In the genomic region with DNA sequence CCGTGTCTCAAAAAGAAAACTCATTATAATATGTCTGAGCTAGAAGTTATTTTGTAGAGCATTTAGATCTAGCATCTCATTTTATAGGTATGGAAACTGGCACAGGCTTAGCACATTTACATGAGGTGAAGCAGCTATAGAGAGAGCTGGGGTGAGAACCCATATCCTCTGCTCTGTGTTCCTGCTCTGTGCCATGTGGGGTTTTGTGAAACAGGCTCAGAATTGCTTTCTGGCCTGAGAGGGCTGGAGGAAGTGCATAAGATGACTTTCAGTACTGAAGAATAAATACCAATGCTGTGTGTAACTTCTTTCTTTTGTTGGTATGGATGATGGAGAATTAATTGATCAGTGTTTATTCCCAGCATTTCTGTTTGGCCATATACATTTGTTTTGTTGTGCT, we compare ENCODE assay signal across 16 cellular contexts.
DNase-seq lines count a peak whose midpoint lies in the region; ATAC-seq and TF ChIP-seq lines count a peak whose summit lies in the region.
"Had no signal": no experiment of that assay in that cellular context is flagged by ENCODE, and none has a peak within 500 bp of the region (broad histone marks: within the 10 kb centered on the region; RNA-seq: fewer than 3 reads in every experiment).

No MANE protein-coding gene starts in this region.

- TF ChIP-seq POLR2A in heart left ventricle (IDR thresholded peaks at IDR 0.05), result no peak

- ATAC-seq in GM19395 (IDR thresholded peaks at IDR 0.05; ENCODE audit: unreplicated experiment), result peak; percentile 66
- peak; percentile 59 for ATAC-seq in HG02623 (IDR thresholded peaks at IDR 0.05; ENCODE audit: unreplicated experiment)
- peak; percentile 53 for ATAC-seq in HG03378 (IDR thresholded peaks at IDR 0.05; ENCODE audit: unreplicated experiment)
- no peak for ATAC-seq in heart left ventricle
- ATAC-seq in activated CD4-positive, CD25-positive, alpha-beta regulatory T cell treated with anti-CD3 and anti-CD28 coated beads, Interleukin-2, amount 50 U/mL, for 24 hours, result no peak

- CTCF ChIA-PET in GM10248 (lab: Yijun Ruan, JAX), result interaction anchor here (1.2 kb wide), 1 partner anchor 23 kb away, joined by 4 read pairs; no protein-coding TSS in a partner anchor

- H3K4me1 ChIP-seq in heart left ventricle, result peaks cover 0 to 19% (median 8%) of the 10 kb centered on the region in 12 donors
- H3K4me1 ChIP-seq: SJCRH30 had no signal

- intact Hi-C loops in heart left ventricle (cut with DNase I), result no loop called here

- POLR2A ChIA-PET in GM10248 (lab: Yijun Ruan, JAX), result no interaction called here

- H3K9me3 ChIP-seq in heart left ventricle, result no peaks in the 10 kb centered on the region
- H3K9me3 ChIP-seq: SJCRH30 had no signal

- H3K4me3 ChIP-seq in heart left ventricle, result no peak overlapping the region
- H3K4me3 ChIP-seq: dorsolateral prefrontal cortex, SJCRH30 had no signal

- no peaks in the 10 kb centered on the region for H3K36me3 ChIP-seq in heart left ventricle
- H3K36me3 ChIP-seq: SJCRH30 had no signal

- peak; percentile 16 for DNase-seq in GM10248 (ENCODE audit: extremely low spot score)
- no peak for DNase-seq in islet precursor cell
- DNase-seq in heart left ventricle, result no peak
- no peak for DNase-seq in NOMO-1 treated with DMSO at 0.1 percent for 48 hours (lab: John Stamatoyannopoulos, UW; ENCODE audit: unreplicated experiment)
- DNase-seq: anterior cingulate cortex; DMS153; dorsolateral prefrontal cortex; NCI-H1694; SJCRH30; stimulated activated CD4-positive, alpha-beta T cell treated with anti-CD3 and anti-CD28 coated beads, Interleukin-2, amount 100 ng/mL, for 24 hours; stimulated activated naive CD4-positive, alpha-beta T cell had no signal

- H3K27me3 ChIP-seq in heart left ventricle, result no peaks in the 10 kb centered on the region
- H3K27me3 ChIP-seq: dorsolateral prefrontal cortex, SJCRH30 had no signal

- TF ChIP-seq CTCF in GM10248 (IDR thresholded peaks at IDR 0.05; ENCODE audit: control extremely low read depth, extremely low read depth, low read depth, missing control alignments) (no peak), heart left ventricle (IDR thresholded peaks at IDR 0.05) (no peak)

- 94 to 100% (median 98%) methylated on average over 1 of the region's 1 CpG for WGBS in heart left ventricle, 4 donors

- no peak overlapping the region for H3K27ac ChIP-seq in heart left ventricle
- H3K27ac ChIP-seq: dorsolateral prefrontal cortex, SJCRH30, VCaP had no signal

Comparison
In these comparisons a context has a peak if more than half of its experiments do, and no peak if none do; other contexts are left out.
1. ATAC-seq: peak in GM19395 (single experiment), HG02623 (single experiment) and HG03378 (single experiment); none in heart left ventricle (0 of 4) and activated CD4-positive, CD25-positive, alpha-beta regulatory T cell treated with anti-CD3 and anti-CD28 coated beads, Interleukin-2, amount 50 U/mL, for 24 hours (0 of 2).